In the genomic region with DNA sequence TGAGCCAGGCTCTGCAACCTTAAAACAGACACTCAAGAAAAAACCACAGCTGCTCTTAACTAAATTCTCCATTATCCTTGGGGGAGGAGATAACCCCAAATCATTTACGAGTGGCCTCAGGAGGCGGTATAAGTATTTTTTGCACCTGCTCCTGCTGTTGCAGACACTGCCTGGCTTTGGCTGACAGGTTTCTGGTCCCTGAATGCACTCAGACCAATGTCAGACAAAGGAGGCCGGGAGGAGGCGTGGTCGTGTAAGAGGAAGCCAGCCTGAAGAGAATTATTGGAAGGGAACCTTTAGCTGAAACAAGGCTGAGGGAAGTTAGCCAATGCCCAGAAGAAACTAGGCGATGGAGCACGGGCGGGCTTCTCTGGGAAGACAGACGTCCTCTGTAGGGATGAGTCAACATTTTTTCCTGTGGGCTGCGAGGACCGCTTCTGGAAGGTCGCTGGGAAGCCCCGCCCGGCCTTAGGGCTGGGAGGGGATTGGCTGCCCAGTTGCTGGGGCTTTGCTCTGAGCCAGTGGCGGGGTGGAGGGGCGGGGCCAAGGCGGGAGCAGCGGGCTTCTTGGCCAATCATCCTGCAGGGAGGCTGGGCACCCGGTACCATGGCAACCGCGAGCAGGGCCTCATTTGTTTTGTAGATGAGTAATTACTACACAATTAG, we compare ENCODE assay signal across 8 cellular contexts.
DNase-seq lines count a peak whose midpoint lies in the region; ATAC-seq and TF ChIP-seq lines count a peak whose summit lies in the region.

No MANE protein-coding gene starts in this region.

- no peaks in the 10 kb centered on the region for H3K27me3 ChIP-seq in esophagus (ENCODE audit: control insufficient read depth in 1 of 2, insufficient read depth in 2 of 2, low read length in 2 of 2)
- no peaks in the 10 kb centered on the region for H3K27me3 ChIP-seq in mesenchymal stem cell (ENCODE audit: control insufficient read depth in 1 of 2, insufficient read depth in 1 of 2, low read length in 2 of 2)

- H2AK5ac ChIP-seq in mesenchymal stem cell (ENCODE audit: low read length, severe bottlenecking) = peak overlapping the region; percentile 79

- H4K8ac ChIP-seq in mesenchymal stem cell (ENCODE audit: low read length) = no peak overlapping the region

- H3K14ac ChIP-seq in mesenchymal stem cell (ENCODE audit: low read length in 2 of 2) = no peak overlapping the region

- H3K4me1 ChIP-seq in esophagus (ENCODE audit: control insufficient read depth in 2 of 2, insufficient read depth in 2 of 2, low read length in 1 of 2) = peaks cover 0 to 5% of the 10 kb centered on the region in 2 donors
- H3K4me1 ChIP-seq in mesenchymal stem cell (ENCODE audit: control insufficient read depth, insufficient read depth, low read depth, low read length) = peaks cover 12% of the 10 kb centered on the region

- H3K36me3 ChIP-seq in esophagus (ENCODE audit: control insufficient read depth in 2 of 2, insufficient read depth in 2 of 2, low read length in 1 of 2) (peaks cover 0 to 2% of the 10 kb centered on the region in 2 donors), mesenchymal stem cell (ENCODE audit: control insufficient read depth in 1 of 2, insufficient read depth in 2 of 2, low read depth in 1 of 2, low read length in 2 of 2) (peaks cover 0 to 8% of the 10 kb centered on the region in 2 experiments)

- POLR2A ChIA-PET in HEK293T (lab: Yijun Ruan, JAX) = no interaction called here

- no peak overlapping the region for H2BK120ac ChIP-seq in mesenchymal stem cell (ENCODE audit: low read depth, low read length)

- H3K4me2 ChIP-seq in mesenchymal stem cell (ENCODE audit: low read length, poor library complexity, severe bottlenecking) = peak overlapping the region; percentile 51

- 15% methylated on average over 21 of the region's 21 CpGs for WGBS in esophagus, 2 donors
- 2% methylated on average over 15 of the region's 21 CpGs for WGBS in mesenchymal stem cell

- peak; percentile 99 for DNase-seq in Ammon's horn (ENCODE audit: low spot score)
- peak; percentile 94 for DNase-seq in HEK293T (ENCODE audit: extremely low spot score)
- peak; percentile 97 for DNase-seq in NCI-H345 treated with DMSO at 0.1 percent for 48 hours (lab: John Stamatoyannopoulos, UW; ENCODE audit: unreplicated experiment)
- DNase-seq in activated CD4-positive, alpha-beta T cell treated with anti-CD3 and anti-CD28 coated beads, Interleukin-2, amount 50 U/mL, for 4 hours = peak; percentile 9 to 11
- DNase-seq in mesenchymal stem cell = peak; percentile 100
- DNase-seq in stimulated activated CD8-positive, alpha-beta memory T cell treated with anti-CD3 and anti-CD28 coated beads, Interleukin-7, amount 100 ng/mL, for 4 hours (ENCODE audit: low read depth in 2 of 2) = peak; percentile 3 to 25

- H3K18ac ChIP-seq in mesenchymal stem cell (ENCODE audit: low read depth in 1 of 2, low read length in 2 of 2) = peak overlapping the region in 1 of 2 experiments; percentile 58

- no peak for ATAC-seq in GM19035 (IDR thresholded peaks at IDR 0.05; ENCODE audit: unreplicated experiment)

- no peak overlapping the region for H2BK12ac ChIP-seq in mesenchymal stem cell (ENCODE audit: low read length in 2 of 2)

- H3K27ac ChIP-seq in esophagus (ENCODE audit: low read depth in 2 of 2, low read length in 1 of 2) (peak overlapping the region; percentile 73 to 75), mesenchymal stem cell (ENCODE audit: low read length, poor library complexity, severe bottlenecking) (peak overlapping the region; percentile 76)

- peak overlapping the region in 1 of 2 experiments; percentile 9 for H3K4ac ChIP-seq in mesenchymal stem cell (ENCODE audit: low read depth in 1 of 2, low read length in 2 of 2)

- no peaks in the 10 kb centered on the region for H3K9me3 ChIP-seq in esophagus (ENCODE audit: control insufficient read depth in 2 of 2, insufficient read depth in 1 of 2, low read depth in 1 of 2, low read length in 1 of 2)
- H3K9me3 ChIP-seq in mesenchymal stem cell (ENCODE audit: control insufficient read depth, low read length) = no peaks in the 10 kb centered on the region

- H3K9ac ChIP-seq in mesenchymal stem cell (ENCODE audit: low read length) = peak overlapping the region; percentile 90

- no peak overlapping the region for H3K23ac ChIP-seq in mesenchymal stem cell (ENCODE audit: low read length in 2 of 2)

- CTCF ChIA-PET in HEK293T (lab: Yijun Ruan, JAX) = interaction anchor here (1.2 kb wide), 1 partner anchor 9 kb away, joined by 4 read pairs; no protein-coding TSS in a partner anchor

- peaks cover 5% of the 10 kb centered on the region for H3K79me1 ChIP-seq in mesenchymal stem cell (replicated peaks; ENCODE audit: low read length, poor library complexity, severe bottlenecking)

- H2BK5ac ChIP-seq in mesenchymal stem cell (ENCODE audit: low read depth, low read length, poor library complexity, severe bottlenecking) = no peak overlapping the region

- H2AFZ ChIP-seq in mesenchymal stem cell (ENCODE audit: low read depth, low read length) = no peak overlapping the region

- H3K4me3 ChIP-seq in esophagus (ENCODE audit: low read depth in 1 of 2, low read length in 2 of 2) = peak overlapping the region in 1 of 2 donors; percentile 39
- peak overlapping the region in 1 of 2 experiments; percentile 60 for H3K4me3 ChIP-seq in mesenchymal stem cell (ENCODE audit: insufficient read depth in 1 of 2, low read depth in 1 of 2, low read length in 2 of 2)

- H2BK15ac ChIP-seq in mesenchymal stem cell (ENCODE audit: low read depth, poor library complexity, severe bottlenecking) = no peak overlapping the region

- H4K91ac ChIP-seq in mesenchymal stem cell (ENCODE audit: low read length) = no peak overlapping the region

TF ChIP-seq in HEK293T, 16 proteins besides CTCF, POLR2A, EP300 and RAD21:
- TF ChIP-seq L3MBTL2 (conservative IDR thresholded peaks at IDR 0.05) = no peak
- TF ChIP-seq, protein P1, sequence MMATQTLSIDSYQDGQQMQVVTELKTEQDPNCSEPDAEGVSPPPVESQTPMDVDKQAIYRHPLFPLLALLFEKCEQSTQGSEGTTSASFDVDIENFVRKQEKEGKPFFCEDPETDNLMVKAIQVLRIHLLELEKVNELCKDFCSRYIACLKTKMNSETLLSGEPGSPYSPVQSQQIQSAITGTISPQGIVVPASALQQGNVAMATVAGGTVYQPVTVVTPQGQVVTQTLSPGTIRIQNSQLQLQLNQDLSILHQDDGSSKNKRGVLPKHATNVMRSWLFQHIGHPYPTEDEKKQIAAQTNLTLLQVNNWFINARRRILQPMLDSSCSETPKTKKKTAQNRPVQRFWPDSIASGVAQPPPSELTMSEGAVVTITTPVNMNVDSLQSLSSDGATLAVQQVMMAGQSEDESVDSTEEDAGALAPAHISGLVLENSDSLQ (IDR thresholded peaks at IDR 0.05) = peak; percentile 97

Comparison
In these comparisons a context has a peak if more than half of its experiments do, and no peak if none do; other contexts are left out.
1. DNase-seq: peak in every context shown above with its lines; median percentile 100 in mesenchymal stem cell; 99 in Ammon's horn; 97 in NCI-H345 treated with DMSO at 0.1 percent for 48 hours; 94 in HEK293T; 14 in stimulated activated CD8-positive, alpha-beta memory T cell treated with anti-CD3 and anti-CD28 coated beads, Interleukin-7, amount 100 ng/mL, for 4 hours; 10 in activated CD4-positive, alpha-beta T cell treated with anti-CD3 and anti-CD28 coated beads, Interleukin-2, amount 50 U/mL, for 4 hours.